9 cellular contexts compared by ENCODE assay signal in genomic region chr14:75711796-75712211, GRCh38. TPM values are rescaled to one million over a fixed set of nuclear protein-coding genes. Genes with fewer than 3 reads are reported as not detected.
DNase-seq lines count a peak whose midpoint lies in the region; ATAC-seq and TF ChIP-seq lines count a peak whose summit lies in the region.
"Had no signal": no experiment of that assay in that cellular context is flagged by ENCODE, and none has a peak within 500 bp of the region (broad histone marks: within the 10 kb centered on the region; RNA-seq: fewer than 3 reads in every experiment).

No MANE protein-coding gene starts in this region.

- peak overlapping the region; percentile 98 for H3K27ac Mint-ChIP-seq in endodermal cell
- H3K27ac Mint-ChIP-seq: T-helper 1 cell treated with Interleukin-12 subunit alpha and Interleukin-12 subunit beta and Interleukin-4 antibody, amounts not matched to agents 30 μg/mL and 1 μg/mL, for 36 hours had no signal

- H3K27me3 Mint-ChIP-seq in endodermal cell (ENCODE audit: insufficient read depth) = no peaks in the 10 kb centered on the region

- TF ChIP-seq POLR2A in uterus (IDR thresholded peaks at IDR 0.05) = no peak

- intact Hi-C loops in uterus (cut with DNase I; ENCODE audit: low total_unique reads) = loop anchor here (10.0 kb wide), 1 partner anchor 263 kb away; no protein-coding TSS in a partner anchor

- ATAC-seq in GM19463 (IDR thresholded peaks at IDR 0.05; ENCODE audit: unreplicated experiment) (peak; percentile 90), GM21737 (IDR thresholded peaks at IDR 0.05; ENCODE audit: unreplicated experiment) (no peak)

- WGBS in endodermal cell (ENCODE audit: insufficient coverage in 1 of 2, insufficient read length in 1 of 2), 2 experiments = 12 to 13% methylated on average over 4 of the region's 4 CpGs

- no peak for TF ChIP-seq CTCF in endodermal cell (conservative IDR thresholded peaks at IDR 0.05)
- no peak for TF ChIP-seq CTCF in uterus (IDR thresholded peaks at IDR 0.05)

- H3K4me3 ChIP-seq in endodermal cell (ENCODE audit: low read length) (peak overlapping the region; percentile 64), uterus (no peak overlapping the region)

- H3K9me3 ChIP-seq in endodermal cell (ENCODE audit: control insufficient read depth, low read length) (no peaks in the 10 kb centered on the region), uterus (no peaks in the 10 kb centered on the region)

- H3K36me3 Mint-ChIP-seq in endodermal cell (ENCODE audit: low read depth) = peaks cover 13% of the 10 kb centered on the region

- H3K27me3 ChIP-seq in endodermal cell (ENCODE audit: control insufficient read depth, insufficient read depth, low read length, poor library complexity, severe bottlenecking) (no peaks in the 10 kb centered on the region), uterus (no peaks in the 10 kb centered on the region)

- peaks cover 43% of the 10 kb centered on the region for H3K4me1 Mint-ChIP-seq in endodermal cell

- H3K4me1 ChIP-seq in endodermal cell (ENCODE audit: control insufficient read depth, insufficient read depth, low read length) (peaks cover 21% of the 10 kb centered on the region), uterus (no peaks in the 10 kb centered on the region)

- H3K36me3 ChIP-seq in endodermal cell (ENCODE audit: control insufficient read depth, insufficient read depth, low read length) (peaks cover 6% of the 10 kb centered on the region), uterus (no peaks in the 10 kb centered on the region)

- peak overlapping the region; percentile 61 for H3K9ac ChIP-seq in endodermal cell (ENCODE audit: extremely low read depth, low read length, poor library complexity, severe bottlenecking)

- peak overlapping the region; percentile 61 for H3K27ac ChIP-seq in endodermal cell (ENCODE audit: low read depth, low read length)
- peak overlapping the region; percentile 72 to 76 for H3K27ac ChIP-seq in uterus

- peak overlapping the region; percentile 29 for H3K4me3 Mint-ChIP-seq in endodermal cell
- H3K4me3 Mint-ChIP-seq: T-helper 1 cell treated with Interleukin-12 subunit alpha and Interleukin-12 subunit beta and Interleukin-4 antibody, amounts not matched to agents 30 μg/mL and 1 μg/mL, for 36 hours had no signal

- DNase-seq in NCI-H2196 treated with DMSO at 0.1 percent for 48 hours (lab: John Stamatoyannopoulos, UW; ENCODE audit: unreplicated experiment) (peak; percentile 78), endodermal cell (peak; percentile 86), medulla oblongata (ENCODE audit: extremely low spot score) (peak; percentile 96), uterus (peak; percentile 42 to 43), NCI-H187 (lab: John Stamatoyannopoulos, UW) (no peak), NOMO-1 (lab: John Stamatoyannopoulos, UW; ENCODE audit: unreplicated experiment in 2 of 2) (no peak)

- H3K9me3 Mint-ChIP-seq in endodermal cell = no peaks in the 10 kb centered on the region
- H3K9me3 Mint-ChIP-seq: T-helper 1 cell treated with Interleukin-12 subunit alpha and Interleukin-12 subunit beta and Interleukin-4 antibody, amounts not matched to agents 30 μg/mL and 1 μg/mL, for 36 hours had no signal

RNA-seq across cellular contexts. Expression of gene TTLL5, which starts 50.8 kb away (rescaled TPM):
- total RNA-seq in endodermal cell (10 to 100 TPM; 50.5 to 54.2 TPM), uterus (100 to 1,000 TPM in 1 of 4 donors, 10 to 100 TPM in 3; 32.4 to 183 (median 40.6) TPM)
- polyA plus RNA-seq in endodermal cell (2013, experiment 1 of 2) = 22.0 TPM
- polyA plus RNA-seq in endodermal cell (2013, experiment 2 of 2) = 22.6 TPM

RNA-seq across cellular contexts. Expression of gene ERG28, which starts 51.1 kb away (rescaled TPM):
- total RNA-seq in endodermal cell (10 to 100 TPM; 32.2 to 36.3 TPM), uterus (10 to 100 TPM in 1 of 4 donors, 1 to 10 TPM in 2, under 1 TPM in 1; 0.26 to 11.2 (median 4.2) TPM)
- 39.3 TPM for polyA plus RNA-seq in endodermal cell (2013, experiment 1 of 2)
- polyA plus RNA-seq in endodermal cell (2013, experiment 2 of 2) = 39.0 TPM

Comparison
In these comparisons a context has a peak if more than half of its experiments do, and no peak if none do; other contexts are left out.
1. DNase-seq: peak in NCI-H2196 treated with DMSO at 0.1 percent for 48 hours (single experiment), endodermal cell (single experiment), medulla oblongata (single experiment) and uterus (2 of 2); none in NCI-H187 (0 of 2) and NOMO-1 (0 of 2).